ENCODE assay signal across 23 cellular contexts in genomic region chr2:237815637-237816036, GRCh38. TPM values are rescaled to one million over a fixed set of nuclear protein-coding genes. Genes with fewer than 3 reads are reported as not detected.
DNase-seq lines count a peak whose midpoint lies in the region; ATAC-seq lines count a peak whose summit lies in the region.
"Had no signal": no experiment of that assay in that cellular context is flagged by ENCODE, and none has a peak within 500 bp of the region (broad histone marks: within the 10 kb centered on the region; RNA-seq: fewer than 3 reads in every experiment).

No MANE protein-coding gene starts in this region.

- DNase-seq in activated CD4-positive, CD25-positive, alpha-beta regulatory T cell treated with anti-CD3 and anti-CD28 coated beads, Interleukin-2, amount 50 U/mL, for 72 hours, result no peak
- DNase-seq in activated T-cell treated with anti-CD3 and anti-CD28 coated beads, Interleukin-2, amount 50 U/mL, for 72 hours, result no peak
- DNase-seq in activated T-cell treated with anti-CD3 and anti-CD28 coated beads, Interleukin-2, amount 50 U/mL, for 1 hour, result no peak
- peak; percentile 32 for DNase-seq in Jurkat, Clone E6-1 (ENCODE audit: low read depth, low spot score)
- DNase-seq in inferior parietal cortex (ENCODE audit: extremely low spot score), result no peak
- DNase-seq in GF-D8 (lab: John Stamatoyannopoulos, UW), result no peak
- DNase-seq: ACHN; Caco-2; CD4-positive, alpha-beta T cell; DND-41; Kasumi-1; NCI-H1417; NCI-H1694 treated with DMSO at 0.1 percent for 48 hours; NCI-H2081 treated with DMSO at 0.1 percent for 48 hours; NCI-H2171 treated with DMSO at 0.1 percent for 48 hours; NCI-H446; NCI-H526 had no signal

- no peaks in the 10 kb centered on the region for H3K27me3 Mint-ChIP-seq in activated T-cell treated with anti-CD3 and anti-CD28 coated beads, Interleukin-2, amount 50 U/mL, for 72 hours (ENCODE audit: low read depth)
- peaks cover 2% of the 10 kb centered on the region for H3K27me3 Mint-ChIP-seq in dendritic cell treated with granulocyte-macrophage colony-stimulating factor and Interleukin-4, amounts not matched to agents 40 ng/mL and 50 ng/mL, for 4 days
- H3K27me3 Mint-ChIP-seq: CD4-positive, alpha-beta T cell had no signal

- peaks cover 0 to 2% of the 10 kb centered on the region in 2 donors for H3K36me3 Mint-ChIP-seq in activated T-cell treated with anti-CD3 and anti-CD28 coated beads, Interleukin-2, amount 50 U/mL, for 72 hours (ENCODE audit: insufficient read depth in 2 of 2)
- no peaks in the 10 kb centered on the region for H3K36me3 Mint-ChIP-seq in dendritic cell treated with granulocyte-macrophage colony-stimulating factor and Interleukin-4, amounts not matched to agents 40 ng/mL and 50 ng/mL, for 4 days (ENCODE audit: low read depth)
- H3K36me3 Mint-ChIP-seq: IgD-negative memory B cell had no signal

- H3K27ac Mint-ChIP-seq in activated T-cell treated with anti-CD3 and anti-CD28 coated beads, Interleukin-2, amount 50 U/mL, for 72 hours, result peak overlapping the region; percentile 17
- H3K27ac Mint-ChIP-seq in dendritic cell treated with granulocyte-macrophage colony-stimulating factor and Interleukin-4, amounts not matched to agents 40 ng/mL and 50 ng/mL, for 4 days, result peak overlapping the region; percentile 16
- H3K27ac Mint-ChIP-seq: CD4-positive, alpha-beta T cell; IgD-negative memory B cell had no signal

- H3K4me3 ChIP-seq in Jurkat, Clone E6-1 (ENCODE audit: low read length), result no peak overlapping the region
- H3K4me3 ChIP-seq: BLaER1, SJSA1 had no signal

- peak; percentile 32 to 41 for ATAC-seq in activated CD4-positive, CD25-positive, alpha-beta regulatory T cell treated with anti-CD3 and anti-CD28 coated beads, Interleukin-2, amount 50 U/mL, for 24 hours
- ATAC-seq in activated T-cell treated with anti-CD3 and anti-CD28 coated beads, Interleukin-2, amount 50 U/mL, for 72 hours (replicated peaks in 1 of 2), result peak; percentile 92 to 93
- ATAC-seq: Right ventricle myocardium inferior had no signal

- peaks cover 36% of the 10 kb centered on the region for H3K4me1 Mint-ChIP-seq in activated T-cell treated with anti-CD3 and anti-CD28 coated beads, Interleukin-2, amount 50 U/mL, for 72 hours (ENCODE audit: low read depth)
- H3K4me1 Mint-ChIP-seq in dendritic cell treated with granulocyte-macrophage colony-stimulating factor and Interleukin-4, amounts not matched to agents 40 ng/mL and 50 ng/mL, for 4 days (ENCODE audit: low read depth), result peaks cover 13% of the 10 kb centered on the region

- H3K4me3 Mint-ChIP-seq in activated T-cell treated with anti-CD3 and anti-CD28 coated beads, Interleukin-2, amount 50 U/mL, for 72 hours, result peak overlapping the region; percentile 14 to 20
- H3K4me3 Mint-ChIP-seq in dendritic cell treated with granulocyte-macrophage colony-stimulating factor and Interleukin-4, amounts not matched to agents 40 ng/mL and 50 ng/mL, for 4 days, result no peak overlapping the region
- H3K4me3 Mint-ChIP-seq: CD4-positive, alpha-beta T cell; IgD-negative memory B cell had no signal

- intact Hi-C loops in dendritic cell treated with granulocyte-macrophage colony-stimulating factor and Interleukin-4, amounts not matched to agents 40 ng/mL and 50 ng/mL, for 4 days (cut with micrococcal nuclease), result no loop called here

- H3K9me3 Mint-ChIP-seq in activated T-cell treated with anti-CD3 and anti-CD28 coated beads, Interleukin-2, amount 50 U/mL, for 72 hours, result no peaks in the 10 kb centered on the region
- no peaks in the 10 kb centered on the region for H3K9me3 Mint-ChIP-seq in dendritic cell treated with granulocyte-macrophage colony-stimulating factor and Interleukin-4, amounts not matched to agents 40 ng/mL and 50 ng/mL, for 4 days
- H3K9me3 Mint-ChIP-seq: CD4-positive, alpha-beta T cell had no signal

RNA-seq across cellular contexts. Expression of gene RBM44, which starts 17.1 kb away (rescaled TPM):
- total RNA-seq in activated T-cell treated with anti-CD3 and anti-CD28 coated beads, Interleukin-2, amount 50 U/mL, for 72 hours, result 1 to 10 TPM; 1.9 TPM
- polyA plus RNA-seq in Jurkat, Clone E6-1 (2012; ENCODE audit: insufficient read depth, insufficient read length), result 0.42 TPM

RNA-seq across cellular contexts. Expression of gene RAMP1, which starts 43.8 kb away (rescaled TPM):
- total RNA-seq in activated T-cell treated with anti-CD3 and anti-CD28 coated beads, Interleukin-2, amount 50 U/mL, for 72 hours, result 1 to 10 TPM in 1 of 2 donors, under 1 TPM in 1; 1.00 to 1.8 TPM
- not detected for polyA plus RNA-seq in Jurkat, Clone E6-1 (2012; ENCODE audit: insufficient read depth, insufficient read length)
- total RNA-seq: CD4-positive, alpha-beta T cell had no signal
- polyA plus RNA-seq: IgD-negative memory B cell had no signal
